ENCODE assay signal across 8 cellular contexts in the genomic region with DNA sequence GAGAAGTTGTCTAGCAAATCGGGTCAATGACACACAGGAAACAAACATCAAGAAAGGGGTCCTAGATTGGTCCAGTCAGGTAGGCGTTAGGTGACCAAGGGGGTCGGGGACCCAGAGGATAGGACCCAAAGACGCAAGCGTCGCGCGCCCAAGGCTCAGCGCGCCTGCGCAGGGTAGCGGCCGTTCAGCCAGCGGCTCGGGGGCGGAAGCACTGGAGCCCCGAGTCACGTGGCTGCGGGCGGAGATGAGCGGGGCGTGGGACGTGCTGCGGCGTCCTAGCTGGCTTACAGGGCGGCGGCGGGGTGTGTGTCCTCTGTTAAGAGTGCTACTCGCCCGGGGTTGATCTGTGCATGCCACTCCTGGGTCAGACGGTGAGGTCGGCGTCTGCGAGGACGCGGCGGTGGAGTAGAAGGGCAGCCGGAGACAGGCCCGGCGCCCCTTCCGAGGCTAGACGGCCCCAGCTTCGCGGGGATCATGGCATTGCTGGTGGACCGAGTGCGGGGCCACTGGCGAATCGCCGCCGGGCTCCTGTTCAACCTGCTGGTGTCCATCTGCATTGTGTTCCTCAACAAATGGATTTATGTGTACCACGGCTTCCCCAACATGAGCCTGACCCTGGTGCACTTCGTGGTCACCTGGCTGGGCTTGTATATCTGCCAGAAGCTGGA. TPM values are rescaled to one million over a fixed set of nuclear protein-coding genes. Genes with fewer than 3 reads are reported as not detected.
DNase-seq lines count a peak whose midpoint lies in the region; TF ChIP-seq lines count a peak whose summit lies in the region.

Gene SLC35E3 (plus strand): TSS at position 273 of the 668 bp plus-strand sequence. CDS start 202 bp downstream, at position 475.

- POLR2A ChIA-PET in RWPE1 (lab: Yijun Ruan, JAX; ENCODE audit: low non-redundant PET): interaction anchor here (1.0 kb wide), 1 partner anchor 62 kb away, joined by 3 read pairs; the partner anchor contains the start of gene MDM2

- DNase-seq in EL: peak; percentile 91
- DNase-seq in H4 (ENCODE audit: low spot score): peak; percentile 87
- DNase-seq in LoVo (ENCODE audit: low spot score): peak; percentile 99
- peak; percentile 95 for DNase-seq in RWPE1 (ENCODE audit: low spot score)
- peak; percentile 87 for DNase-seq in activated effector memory CD4-positive, alpha-beta T cell treated with Interleukin-2 at 50 U/mL for 16 hours
- DNase-seq in fibroblast of the conjunctiva (ENCODE audit: low read depth): peak; percentile 83
- DNase-seq in nephron progenitor cell: peak; percentile 89

- TF ChIP-seq CTCF in RWPE1 (conservative IDR thresholded peaks at IDR 0.05; ENCODE audit: low read depth) (no peak), nephron progenitor cell (IDR thresholded peaks at IDR 0.05) (no peak)

- H3K27ac ChIP-seq in RWPE1: peak within 1 kb of the TSS; percentile 87

- peaks cover 34% of the 10 kb centered on the region for H3K4me1 Mint-ChIP-seq in nephron progenitor cell
- peaks cover 28% of the 10 kb centered on the region for H3K4me1 Mint-ChIP-seq in stimulated activated naive CD8-positive, alpha-beta T cell treated with anti-CD3 and anti-CD28 coated beads, Interleukin-15, Interleukin-2, amounts not matched to agents 100 ng/mL and 50 ng/mL, for 24 hours (ENCODE audit: low read depth)

- CTCF ChIA-PET in RWPE1 (lab: Yijun Ruan, JAX): interaction anchor here (0.7 kb wide), 1 partner anchor 10 kb away, joined by 3 read pairs; no protein-coding TSS in a partner anchor

- peak within 1 kb of the TSS; percentile 93 for H3K27ac Mint-ChIP-seq in nephron progenitor cell
- H3K27ac Mint-ChIP-seq in stimulated activated naive CD8-positive, alpha-beta T cell treated with anti-CD3 and anti-CD28 coated beads, Interleukin-15, Interleukin-2, amounts not matched to agents 100 ng/mL and 50 ng/mL, for 24 hours: peak within 1 kb of the TSS; percentile 90

- H3K9me3 Mint-ChIP-seq in nephron progenitor cell: no peaks in the 10 kb centered on the region
- H3K9me3 Mint-ChIP-seq in stimulated activated naive CD8-positive, alpha-beta T cell treated with anti-CD3 and anti-CD28 coated beads, Interleukin-15, Interleukin-2, amounts not matched to agents 100 ng/mL and 50 ng/mL, for 24 hours: no peaks in the 10 kb centered on the region

- no peaks in the 10 kb centered on the region for H3K27me3 Mint-ChIP-seq in nephron progenitor cell (ENCODE audit: low read depth, poor library complexity)
- H3K27me3 Mint-ChIP-seq in stimulated activated naive CD8-positive, alpha-beta T cell treated with anti-CD3 and anti-CD28 coated beads, Interleukin-15, Interleukin-2, amounts not matched to agents 100 ng/mL and 50 ng/mL, for 24 hours: no peaks in the 10 kb centered on the region

- peaks cover 28% of the 10 kb centered on the region for H3K36me3 Mint-ChIP-seq in nephron progenitor cell (ENCODE audit: low read depth)
- H3K36me3 Mint-ChIP-seq in stimulated activated naive CD8-positive, alpha-beta T cell treated with anti-CD3 and anti-CD28 coated beads, Interleukin-15, Interleukin-2, amounts not matched to agents 100 ng/mL and 50 ng/mL, for 24 hours (ENCODE audit: low read depth): peaks cover 27% of the 10 kb centered on the region

- H3K4me3 Mint-ChIP-seq in nephron progenitor cell: peak within 1 kb of the TSS; percentile 97
- peak within 1 kb of the TSS; percentile 89 for H3K4me3 Mint-ChIP-seq in stimulated activated naive CD8-positive, alpha-beta T cell treated with anti-CD3 and anti-CD28 coated beads, Interleukin-15, Interleukin-2, amounts not matched to agents 100 ng/mL and 50 ng/mL, for 24 hours

RNA-seq across cellular contexts. Expression of gene SLC35E3, which starts in this region (rescaled TPM):
- total RNA-seq in H4 (2014; rRNA removed; shearing (Covaris generic)): 0.72 and 3.6 TPM in 2 replicates

Comparison
In these comparisons a context has a peak if more than half of its experiments do, and no peak if none do; other contexts are left out.
1. Peak in every context shown above with its lines: DNase-seq and H3K27ac ChIP-seq.